Comparison of ENCODE assay signal across 8 cellular contexts in the genomic region with DNA sequence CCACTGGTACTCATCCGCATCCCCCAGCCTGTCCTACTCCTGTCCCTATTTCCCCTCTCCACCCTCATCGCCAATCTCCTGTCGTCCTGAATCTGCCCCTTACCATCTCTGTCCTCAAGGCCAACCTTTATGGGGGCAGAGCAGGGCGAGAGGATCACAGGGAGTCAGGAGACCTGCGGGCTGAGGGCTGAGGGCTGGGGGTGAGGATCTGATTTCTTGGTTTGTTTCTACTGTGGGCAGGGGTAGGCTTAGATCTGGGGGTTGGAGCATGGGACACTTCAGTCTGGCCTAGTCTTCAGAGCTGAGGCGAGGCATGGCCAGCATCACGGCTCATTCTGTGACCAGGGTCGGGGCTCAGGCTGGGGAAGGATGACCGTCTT. TPM values are rescaled to one million over a fixed set of nuclear protein-coding genes. Genes with fewer than 3 reads are reported as not detected.
DNase-seq lines count a peak whose midpoint lies in the region; ATAC-seq and TF ChIP-seq lines count a peak whose summit lies in the region.

No MANE protein-coding gene starts in this region.

- H4K20me1 ChIP-seq in Loucy (ENCODE audit: insufficient read depth, low read length, poor library complexity, severe bottlenecking), result no peaks in the 10 kb centered on the region

- no peak for DNase-seq in AG10803 (ENCODE audit: low read depth)
- no peak for DNase-seq in dorsolateral prefrontal cortex
- no peak for DNase-seq in naive thymus-derived CD8-positive, alpha-beta T cell
- no peak for DNase-seq in DMS 273 (lab: John Stamatoyannopoulos, UW; ENCODE audit: unreplicated experiment)
- no peak for DNase-seq in DMS79 treated with DMSO at 0.1 percent for 48 hours (lab: John Stamatoyannopoulos, UW)

- peak overlapping the region; percentile 58 to 84 (median 76) for H3K4me3 Mint-ChIP-seq in naive thymus-derived CD8-positive, alpha-beta T cell

- TF ChIP-seq CTCF in AG10803 (conservative IDR thresholded peaks at IDR 0.05; ENCODE audit: low read length), result no peak
- TF ChIP-seq CTCF in Loucy (conservative IDR thresholded peaks at IDR 0.05; ENCODE audit: low read length), result no peak
- no peak for TF ChIP-seq CTCF in dorsolateral prefrontal cortex (IDR thresholded peaks at IDR 0.05 in 54 of 56, conservative IDR thresholded peaks at IDR 0.05 in 2 of 56; ENCODE audit: low read depth in 1 of 56, partially characterized antibody in 56 of 56)

- no peaks in the 10 kb centered on the region for H3K79me2 ChIP-seq in Loucy (ENCODE audit: insufficient read depth, low read length)

- POLR2A ChIA-PET in naive thymus-derived CD8-positive, alpha-beta T cell (lab: Charles Lee), result interaction anchor here (0.5 to 7.8 kb wide), 8 partner anchors 12 to 277 kb away, joined by 3 to 133 read pairs (median 7); a partner anchor contains a TSS

- no peaks in the 10 kb centered on the region for H3K36me3 ChIP-seq in Loucy (ENCODE audit: insufficient read depth, low read length)

- H3F3A ChIP-seq in Loucy (ENCODE audit: low read depth), result no peaks in the 10 kb centered on the region

- no peaks in the 10 kb centered on the region for H3K9me3 ChIP-seq in Loucy (ENCODE audit: insufficient read depth, low read depth, low read length)

- peak in 1 of 2 donors; percentile 1 for ATAC-seq in naive thymus-derived CD8-positive, alpha-beta T cell
- ATAC-seq in HG02642 (IDR thresholded peaks at IDR 0.05; ENCODE audit: poor library complexity, unreplicated experiment) (no peak), HG03460 (IDR thresholded peaks at IDR 0.05; ENCODE audit: unreplicated experiment) (no peak)

- peak overlapping the region in 58 of 59 donors; percentile 76 to 100 (median 96) for H3K27ac ChIP-seq in dorsolateral prefrontal cortex

- H3K4me2 ChIP-seq in Loucy (ENCODE audit: low read depth, low read length, poor library complexity, severe bottlenecking), result peak overlapping the region; percentile 64

- no peaks in the 10 kb centered on the region for H3K27me3 ChIP-seq in Loucy (ENCODE audit: insufficient read depth, low read length, poor library complexity, severe bottlenecking)
- H3K27me3 ChIP-seq in dorsolateral prefrontal cortex, result no peaks in the 10 kb centered on the region

- H3K36me3 Mint-ChIP-seq in naive thymus-derived CD8-positive, alpha-beta T cell, result no peaks in the 10 kb centered on the region

- peak overlapping the region; percentile 59 for H3K9ac ChIP-seq in Loucy (ENCODE audit: low read depth, low read length, poor library complexity, severe bottlenecking)

- H3K27ac Mint-ChIP-seq in naive thymus-derived CD8-positive, alpha-beta T cell, result peak overlapping the region in 8 of 10 donors; percentile 79 to 92 (median 89)

- H2AFZ ChIP-seq in Loucy (ENCODE audit: low read length), result peak overlapping the region; percentile 83

- H3K9me3 Mint-ChIP-seq in naive thymus-derived CD8-positive, alpha-beta T cell, result no peaks in the 10 kb centered on the region

- H3K4me3 ChIP-seq in AG10803 (ENCODE audit: low read length), result peak overlapping the region; percentile 56
- peak overlapping the region; percentile 79 for H3K4me3 ChIP-seq in Loucy (ENCODE audit: low read length, poor library complexity, severe bottlenecking)
- peak overlapping the region in 58 of 59 donors; percentile 41 to 89 (median 73) for H3K4me3 ChIP-seq in dorsolateral prefrontal cortex

- H3K27me3 Mint-ChIP-seq in naive thymus-derived CD8-positive, alpha-beta T cell, result no peaks in the 10 kb centered on the region

- intact Hi-C loops in dorsolateral prefrontal cortex (cut with DNase I), result no loop called here

- peaks cover 19 to 46% (median 39%) of the 10 kb centered on the region in 4 donors for H3K4me1 Mint-ChIP-seq in naive thymus-derived CD8-positive, alpha-beta T cell

- H3K9me2 ChIP-seq in Loucy (replicated peaks; ENCODE audit: low read depth, low read length), result no peaks in the 10 kb centered on the region

- H3K4me1 ChIP-seq in Loucy (ENCODE audit: insufficient read depth, low read length, poor library complexity, severe bottlenecking), result peaks cover 15% of the 10 kb centered on the region

RNA-seq across cellular contexts. Expression of a gene that starts 16.5 kb away (rescaled TPM):
- total RNA-seq in dorsolateral prefrontal cortex, result 10 to 100 TPM; 64.1 to 99.4 (median 79.0) TPM
- total RNA-seq in naive thymus-derived CD8-positive, alpha-beta T cell, result 10 to 100 TPM; 59.2 to 61.0 TPM
- polyA plus RNA-seq in naive thymus-derived CD8-positive, alpha-beta T cell, result 10 to 100 TPM; 32.2 to 38.6 (median 33.7) TPM

RNA-seq across cellular contexts. Expression of a gene that starts 27.5 kb away (rescaled TPM):
- 100 to 1,000 TPM in 2 of 120 experiments, 10 to 100 TPM in 32, 1 to 10 TPM in 86; 2.6 to 168 (median 7.7) TPM for total RNA-seq in dorsolateral prefrontal cortex
- total RNA-seq in naive thymus-derived CD8-positive, alpha-beta T cell, result 1 to 10 TPM; 3.5 TPM
- 10 to 100 TPM; 10.2 to 11.4 (median 11.0) TPM for polyA plus RNA-seq in naive thymus-derived CD8-positive, alpha-beta T cell

RNA-seq across cellular contexts. Expression of a gene that starts 33.8 kb away (rescaled TPM):
- 10 to 100 TPM in 2 of 120 experiments, 1 to 10 TPM in 118; 2.4 to 10.7 (median 5.3) TPM for total RNA-seq in dorsolateral prefrontal cortex
- 1 to 10 TPM; 3.3 to 3.4 TPM for total RNA-seq in naive thymus-derived CD8-positive, alpha-beta T cell
- 1 to 10 TPM; 2.4 to 7.4 (median 4.4) TPM for polyA plus RNA-seq in naive thymus-derived CD8-positive, alpha-beta T cell

RNA-seq across cellular contexts. Expression of a gene that starts 35.4 kb away (rescaled TPM):
- 10 to 100 TPM in 68 of 120 experiments, 1 to 10 TPM in 52; 3.8 to 23.2 (median 11.0) TPM for total RNA-seq in dorsolateral prefrontal cortex
- total RNA-seq in naive thymus-derived CD8-positive, alpha-beta T cell, result 10 to 100 TPM; 12.4 to 13.2 TPM
- 1 to 10 TPM in 2 of 3 donors, under 1 TPM in 1; 0.64 to 2.5 (median 1.2) TPM for polyA plus RNA-seq in naive thymus-derived CD8-positive, alpha-beta T cell

RNA-seq across cellular contexts. Expression of a gene that starts 56.6 kb away (rescaled TPM):
- 100 to 1,000 TPM in 2 of 120 experiments, 10 to 100 TPM in 118; 18.9 to 124 (median 63.4) TPM for total RNA-seq in dorsolateral prefrontal cortex
- 1 to 10 TPM; 1.0 to 1.8 TPM for total RNA-seq in naive thymus-derived CD8-positive, alpha-beta T cell
- under 1 TPM in 2 of 3 donors, not detected in 1; 0.27 to 0.41 TPM for polyA plus RNA-seq in naive thymus-derived CD8-positive, alpha-beta T cell
